Comparison of ENCODE assay signal across 22 cellular contexts in the genomic region with DNA sequence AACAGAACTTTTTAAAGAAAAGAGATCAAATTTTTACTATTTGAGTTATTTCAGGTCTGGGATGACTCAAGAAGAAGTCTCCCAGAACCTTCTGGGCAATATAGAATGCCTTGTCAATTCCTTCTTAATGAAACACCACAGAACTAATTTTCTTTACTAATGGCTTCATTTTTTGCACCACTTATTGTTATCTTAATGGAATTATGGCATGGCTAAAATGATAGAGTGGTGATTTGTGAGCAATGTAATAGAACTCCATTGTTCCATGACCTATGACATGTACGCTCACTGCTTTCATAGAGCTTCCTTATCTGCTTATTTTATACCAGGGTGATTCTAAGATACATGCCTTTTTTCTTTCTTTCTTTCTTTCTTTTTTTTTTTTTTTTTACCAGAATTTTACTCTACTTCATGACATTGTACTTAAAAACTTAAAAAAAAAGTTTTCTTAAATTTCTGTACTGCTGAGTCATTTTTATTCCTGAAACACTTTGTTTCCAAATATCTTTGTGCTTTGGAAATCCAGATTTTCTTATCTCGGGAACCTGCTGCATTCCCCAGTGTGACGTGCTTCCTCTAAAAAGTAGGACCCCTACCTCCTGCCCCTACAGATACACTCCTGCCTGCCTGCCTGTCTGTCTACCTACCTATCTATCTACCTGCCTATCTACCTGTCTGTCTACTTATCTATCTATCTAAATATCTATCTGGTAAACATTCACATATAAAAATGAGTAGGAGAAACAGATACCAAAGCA.
"Had no signal": no experiment of that assay in that cellular context is flagged by ENCODE, and none has a peak within 500 bp of the region (broad histone marks: within the 10 kb centered on the region; RNA-seq: fewer than 3 reads in every experiment).

No MANE protein-coding gene starts in this region.

- H3K27me3 Mint-ChIP-seq: activated naive CD4-positive, alpha-beta T cell treated with anti-CD3 and anti-CD28 coated beads, Interleukin-2, amount 50 U/mL, for 24 hours; stimulated activated naive CD8-positive, alpha-beta T cell treated with anti-CD3 and anti-CD28 coated beads, Interleukin-15, Interleukin-2, amounts not matched to agents 100 ng/mL and 50 ng/mL, for 24 hours had no signal

- H3K4me1 ChIP-seq: pancreas, thyroid gland had no signal

- H3K9me3 Mint-ChIP-seq: activated naive CD4-positive, alpha-beta T cell treated with anti-CD3 and anti-CD28 coated beads, Interleukin-2, amount 50 U/mL, for 24 hours; activated T-helper 1 cell treated with anti-CD3 and anti-CD28 coated beads, Interleukin-12 subunit alpha, Interleukin-12 subunit beta, Interleukin-2, Interleukin-4 antibody, amounts not matched to agents 30 ng/mL and 10 ng/mL and 1 ng/mL, durations not matched to agents 14 hours and 24 hours and 36 hours; stimulated activated naive CD8-positive, alpha-beta T cell treated with anti-CD3 and anti-CD28 coated beads, Interleukin-15, Interleukin-2, amounts not matched to agents 100 ng/mL and 50 ng/mL, for 24 hours had no signal

- H3K4me1 Mint-ChIP-seq: activated naive CD4-positive, alpha-beta T cell treated with anti-CD3 and anti-CD28 coated beads, Interleukin-2, amount 50 U/mL, for 24 hours had no signal

- FAIRE-seq: bronchial epithelial cell, pancreas had no signal

- H3K27ac Mint-ChIP-seq: activated CD8-positive, alpha-beta T cell treated with anti-CD3 and anti-CD28 coated beads, Interleukin-2, amount 10 ng/mL, durations not matched to agents 7 days and 5 days; activated naive CD4-positive, alpha-beta T cell treated with anti-CD3 and anti-CD28 coated beads, Interleukin-2, amount 50 U/mL, for 24 hours; activated T-helper 1 cell treated with anti-CD3 and anti-CD28 coated beads, Interleukin-12 subunit alpha, Interleukin-12 subunit beta, Interleukin-2, Interleukin-4 antibody, amounts not matched to agents 30 ng/mL and 10 ng/mL and 1 ng/mL, durations not matched to agents 14 hours and 24 hours and 36 hours; natural killer cell treated with Interleukin-12 subunit alpha and Interleukin-12 subunit beta and Interleukin-15 and Interleukin-18, amount 100 ng/mL, for 72 hours; stimulated activated naive CD8-positive, alpha-beta T cell treated with anti-CD3 and anti-CD28 coated beads, Interleukin-15, Interleukin-2, amounts not matched to agents 100 ng/mL and 50 ng/mL, for 24 hours had no signal

- DNase-seq: activated CD4-positive, alpha-beta T cell treated with anti-CD3 and anti-CD28 coated beads for 1 hour; activated CD4-positive, alpha-beta T cell treated with anti-CD3 and anti-CD28 coated beads, Interleukin-2, amount 50 U/mL, for 1 hour; activated CD8-positive, alpha-beta T cell treated with anti-CD3 and anti-CD28 coated beads, Interleukin-2, amount 10 ng/mL, durations not matched to agents 7 days and 5 days; activated gamma-delta T cell treated with Interleukin-2 at 50 U/mL for 16 hours; cortex of kidney; foreskin keratinocyte; glutamatergic neuron; left ventricle myocardium superior; mammary epithelial cell; pancreas; right cardiac atrium; substantia nigra; T-helper 2 cell; thyroid gland had no signal

- H3K4me3 Mint-ChIP-seq: activated CD8-positive, alpha-beta T cell treated with anti-CD3 and anti-CD28 coated beads, Interleukin-2, amount 10 ng/mL, durations not matched to agents 7 days and 5 days; activated naive CD4-positive, alpha-beta T cell treated with anti-CD3 and anti-CD28 coated beads, Interleukin-2, amount 50 U/mL, for 24 hours; activated T-helper 1 cell treated with anti-CD3 and anti-CD28 coated beads, Interleukin-12 subunit alpha, Interleukin-12 subunit beta, Interleukin-2, Interleukin-4 antibody, amounts not matched to agents 30 ng/mL and 10 ng/mL and 1 ng/mL, durations not matched to agents 14 hours and 24 hours and 36 hours; natural killer cell treated with Interleukin-12 subunit alpha and Interleukin-12 subunit beta and Interleukin-15 and Interleukin-18, amount 100 ng/mL, for 72 hours; stimulated activated naive CD8-positive, alpha-beta T cell treated with anti-CD3 and anti-CD28 coated beads, Interleukin-15, Interleukin-2, amounts not matched to agents 100 ng/mL and 50 ng/mL, for 24 hours had no signal

- H3K4me3 ChIP-seq: hepatocyte, pancreas, thyroid gland had no signal

- H3K36me3 ChIP-seq: neutrophil had no signal

- H3K9me3 ChIP-seq: neutrophil, pancreas, thyroid gland had no signal

- H3K36me3 Mint-ChIP-seq: activated naive CD4-positive, alpha-beta T cell treated with anti-CD3 and anti-CD28 coated beads, Interleukin-2, amount 50 U/mL, for 24 hours; natural killer cell treated with Interleukin-12 subunit alpha and Interleukin-12 subunit beta and Interleukin-15 and Interleukin-18, amount 100 ng/mL, for 72 hours had no signal

- H3K27ac ChIP-seq: foreskin keratinocyte, hepatocyte, neutrophil, pancreas, thyroid gland, VCaP had no signal

- H3K27me3 ChIP-seq: foreskin keratinocyte, hepatocyte, neutrophil, pancreas, thyroid gland had no signal
